ENCODE assay signal across 36 cellular contexts in the genomic region with DNA sequence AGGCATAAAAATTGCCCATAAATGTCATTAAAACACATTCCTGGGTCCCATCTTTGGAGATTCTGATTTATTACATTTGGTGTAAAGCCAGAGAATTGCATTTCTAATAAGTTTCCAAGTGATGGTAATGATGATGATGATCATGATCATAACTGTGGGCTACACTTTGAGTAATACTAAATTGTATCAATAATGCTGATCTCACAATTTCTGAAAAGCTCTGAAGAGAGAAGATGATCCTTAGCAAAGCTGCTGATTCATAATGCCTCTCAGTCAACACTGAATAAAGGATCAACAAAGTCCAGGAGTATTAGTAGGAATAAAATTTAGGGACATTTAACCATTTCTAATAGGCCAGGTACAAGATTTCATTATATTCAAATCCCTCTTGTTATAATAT.
DNase-seq lines count a peak whose midpoint lies in the region; ATAC-seq, FAIRE-seq and TF ChIP-seq lines count a peak whose summit lies in the region.
"Had no signal": no experiment of that assay in that cellular context is flagged by ENCODE, and none has a peak within 500 bp of the region (broad histone marks: within the 10 kb centered on the region; RNA-seq: fewer than 3 reads in every experiment).

No MANE protein-coding gene starts in this region.

- no peak overlapping the region for H3K27ac Mint-ChIP-seq in neural progenitor cell
- H3K27ac Mint-ChIP-seq: B cell; CD14-positive monocyte; CD4-positive, alpha-beta memory T cell; CD4-positive, alpha-beta T cell; CD4-positive, CD25-positive, alpha-beta regulatory T cell; CD8-positive, alpha-beta memory T cell; CD8-positive, alpha-beta T cell had no signal

- no peak overlapping the region for H3K14ac ChIP-seq in IMR-90 (replicated peaks; ENCODE audit: low read depth, low read length)

- H3K79me2 ChIP-seq in HepG2 (ENCODE audit: insufficient read depth, low read length) (no peaks in the 10 kb centered on the region), neural progenitor cell (ENCODE audit: low read depth) (no peaks in the 10 kb centered on the region)

- H3K4me3 Mint-ChIP-seq in neural progenitor cell: no peak overlapping the region
- H3K4me3 Mint-ChIP-seq: B cell; CD14-positive monocyte; CD4-positive, alpha-beta memory T cell; CD4-positive, alpha-beta T cell; CD4-positive, CD25-positive, alpha-beta regulatory T cell; CD8-positive, alpha-beta memory T cell; CD8-positive, alpha-beta T cell had no signal

- H2AFZ ChIP-seq in HepG2 (ENCODE audit: low read length) (no peak overlapping the region), IMR-90 (replicated peaks; ENCODE audit: low read length, poor library complexity) (no peak overlapping the region), neural progenitor cell (replicated peaks) (no peak overlapping the region)

- no peak overlapping the region for H3K4ac ChIP-seq in IMR-90 (ENCODE audit: low read depth, low read length)

- H2AK9ac ChIP-seq in IMR-90 (replicated peaks; ENCODE audit: low read depth, low read length, poor library complexity): no peak overlapping the region

- no peaks in the 10 kb centered on the region for H4K20me1 ChIP-seq in HepG2 (ENCODE audit: insufficient read depth, low read length)
- no peaks in the 10 kb centered on the region for H4K20me1 ChIP-seq in IMR-90 (ENCODE audit: insufficient read depth, low read length)
- no peaks in the 10 kb centered on the region for H4K20me1 ChIP-seq in neural progenitor cell (ENCODE audit: low read depth)
- H4K20me1 ChIP-seq: BLaER1; BLaER1 treated with 17β-estradiol and CSF1 and Interleukin-3, amounts not matched to agents 10 nM and 100 nM had no signal

- H2BK15ac ChIP-seq in IMR-90 (ENCODE audit: low read depth, low read length): no peak overlapping the region

- ATAC-seq in HepG2 (no peak), right lobe of liver (no peak), A549 (no peak), IMR-90 (ENCODE audit: low read depth) (no peak)
- ATAC-seq: CD8-positive, alpha-beta T cell had no signal

- H3K9me3 Mint-ChIP-seq in neural progenitor cell: no peaks in the 10 kb centered on the region

- H3K36me3 ChIP-seq in HepG2 (replicated peaks in 1 of 2; ENCODE audit: control insufficient read depth in 1 of 2, insufficient read depth in 2 of 2, low read length in 2 of 2): no peaks in the 10 kb centered on the region
- no peaks in the 10 kb centered on the region for H3K36me3 ChIP-seq in right lobe of liver
- H3K36me3 ChIP-seq in IMR-90 (ENCODE audit: control insufficient read depth, insufficient read depth, low read length): no peaks in the 10 kb centered on the region
- no peaks in the 10 kb centered on the region for H3K36me3 ChIP-seq in neural progenitor cell
- H3K36me3 ChIP-seq: BE2C; BLaER1; BLaER1 treated with 17β-estradiol and CSF1 and Interleukin-3, amounts not matched to agents 10 nM and 100 nM had no signal

- POLR2A ChIA-PET in HepG2 (lab: Yijun Ruan, JAX) (no interaction called here), A549 (lab: Yijun Ruan, JAX) (no interaction called here), IMR-90 (lab: Charles Lee; ENCODE audit: unreplicated experiment) (no interaction called here)

- no peak overlapping the region for H4K8ac ChIP-seq in IMR-90 (ENCODE audit: low read depth in 2 of 2, low read length in 2 of 2)

- no peaks in the 10 kb centered on the region for H3K9me1 ChIP-seq in IMR-90 (ENCODE audit: insufficient read depth, low read length)

- H3K9ac ChIP-seq in HepG2 (ENCODE audit: insufficient read depth, low read depth, low read length) (no peak overlapping the region), IMR-90 (ENCODE audit: low read depth, low read length) (no peak overlapping the region), neural progenitor cell (no peak overlapping the region)
- H3K9ac ChIP-seq: BLaER1; BLaER1 treated with 17β-estradiol and CSF1 and Interleukin-3, amounts not matched to agents 10 nM and 100 nM had no signal

- TF ChIP-seq RAD21 in HepG2 (CRISPR knock-in tag; IDR thresholded peaks at IDR 0.05) (no peak), A549 (conservative IDR thresholded peaks at IDR 0.05 in 1 of 2, IDR thresholded peaks at IDR 0.05 in 1 of 2) (no peak), IMR-90 (IDR thresholded peaks at IDR 0.05; ENCODE audit: low read length) (no peak)

- in situ Hi-C loops in HepG2 (cut with HindIII; ENCODE audit: extremely low pct_ligation_motif_present, low pct_unique_long_range_greater_than_20kb) (no loop called here), IMR-90 (cut with MboI; ENCODE audit: low sequenced_read_pairs) (no loop called here)

- no peak for TF ChIP-seq CTCF in HepG2 (CRISPR knock-in tag; IDR thresholded peaks at IDR 0.05)
- TF ChIP-seq CTCF in right lobe of liver (IDR thresholded peaks at IDR 0.05): no peak
- TF ChIP-seq CTCF in A549 (IDR thresholded peaks at IDR 0.05): no peak
- no peak for TF ChIP-seq CTCF in IMR-90 (conservative IDR thresholded peaks at IDR 0.05; ENCODE audit: low read depth, low read length)
- no peak for TF ChIP-seq CTCF in neural progenitor cell (IDR thresholded peaks at IDR 0.05)
- no peak for TF ChIP-seq CTCF in foreskin fibroblast (IDR thresholded peaks at IDR 0.05; ENCODE audit: low read depth, low read length)

- H3K27ac ChIP-seq in HepG2 (ENCODE audit: extremely low read length, insufficient read depth, low read length): no peak overlapping the region
- H3K27ac ChIP-seq in right lobe of liver: no peak overlapping the region
- no peak overlapping the region for H3K27ac ChIP-seq in A549
- H3K27ac ChIP-seq in IMR-90 (ENCODE audit: insufficient read depth, low read length): no peak overlapping the region
- no peak overlapping the region for H3K27ac ChIP-seq in neural progenitor cell
- H3K27ac ChIP-seq: 22Rv1; BLaER1; BLaER1 treated with 17β-estradiol and CSF1 and Interleukin-3, amounts not matched to agents 10 nM and 100 nM; C4-2B had no signal

- H3K4me3 ChIP-seq in HepG2 (replicated peaks in 1 of 3; ENCODE audit: insufficient read depth in 1 of 3, low read depth in 2 of 3, low read length in 3 of 3) (no peak overlapping the region), right lobe of liver (no peak overlapping the region), A549 (no peak overlapping the region), IMR-90 (ENCODE audit: insufficient read depth, low read depth, low read length) (no peak overlapping the region), neural progenitor cell (no peak overlapping the region), foreskin fibroblast (ENCODE audit: low read depth in 1 of 2, low read length in 2 of 2) (no peak overlapping the region)
- H3K4me3 ChIP-seq: BLaER1; BLaER1 treated with 17β-estradiol and CSF1 and Interleukin-3, amounts not matched to agents 10 nM and 100 nM had no signal

- no peak overlapping the region for H3K18ac ChIP-seq in IMR-90 (ENCODE audit: low read depth, low read length)

- peaks cover 2% of the 10 kb centered on the region for H3K27me3 Mint-ChIP-seq in neural progenitor cell (ENCODE audit: insufficient read depth, low read depth)
- H3K27me3 Mint-ChIP-seq: B cell; CD4-positive, alpha-beta memory T cell; CD4-positive, alpha-beta T cell; CD4-positive, CD25-positive, alpha-beta regulatory T cell; CD8-positive, alpha-beta memory T cell had no signal

- no peaks in the 10 kb centered on the region for H3F3A ChIP-seq in neural progenitor cell (ENCODE audit: low read depth)

- no peak overlapping the region for H2BK120ac ChIP-seq in IMR-90 (ENCODE audit: low read depth, low read length)

- no peak for TF ChIP-seq EP300 in HepG2 (IDR thresholded peaks at IDR 0.05; ENCODE audit: low read depth in 2 of 2, low read length in 2 of 2)
- TF ChIP-seq EP300 in HepG2 (CRISPR knock-in tag; IDR thresholded peaks at IDR 0.05; ENCODE audit: borderline replicate concordance): no peak
- no peak for TF ChIP-seq EP300 in A549 (IDR thresholded peaks at IDR 0.05)

- H3K4me2 ChIP-seq in HepG2 (ENCODE audit: low read depth, low read length) (no peak overlapping the region), A549 (no peak overlapping the region), IMR-90 (ENCODE audit: low read depth, low read length) (no peak overlapping the region), neural progenitor cell (peak overlapping the region; percentile 16)
- H3K4me2 ChIP-seq: BLaER1; BLaER1 treated with 17β-estradiol and CSF1 and Interleukin-3, amounts not matched to agents 10 nM and 100 nM had no signal

- no peaks in the 10 kb centered on the region for H3K4me1 ChIP-seq in HepG2 (ENCODE audit: insufficient read depth, low read length)
- H3K4me1 ChIP-seq in right lobe of liver: no peaks in the 10 kb centered on the region
- H3K4me1 ChIP-seq in A549: no peaks in the 10 kb centered on the region
- no peaks in the 10 kb centered on the region for H3K4me1 ChIP-seq in IMR-90 (ENCODE audit: control insufficient read depth, insufficient read depth, low read length)
- peaks cover 7% of the 10 kb centered on the region for H3K4me1 ChIP-seq in neural progenitor cell
- H3K4me1 ChIP-seq: BLaER1; BLaER1 treated with 17β-estradiol and CSF1 and Interleukin-3, amounts not matched to agents 10 nM and 100 nM; Caco-2 had no signal

- H3K56ac ChIP-seq in IMR-90 (ENCODE audit: extremely low read depth, insufficient read depth, low read length): no peak overlapping the region

- no peak overlapping the region for H2BK20ac ChIP-seq in IMR-90 (ENCODE audit: low read depth, low read length)

- H2BK5ac ChIP-seq in IMR-90 (ENCODE audit: low read depth, low read length, poor library complexity, severe bottlenecking): no peak overlapping the region

- H3K9me3 ChIP-seq in HepG2 (ENCODE audit: low read length) (no peaks in the 10 kb centered on the region), right lobe of liver (no peaks in the 10 kb centered on the region), A549 (no peaks in the 10 kb centered on the region), IMR-90 (ENCODE audit: control insufficient read depth, insufficient read depth, low read length) (no peaks in the 10 kb centered on the region), neural progenitor cell (ENCODE audit: low read depth) (no peaks in the 10 kb centered on the region)
- H3K9me3 ChIP-seq: BE2C; BLaER1; BLaER1 treated with 17β-estradiol and CSF1 and Interleukin-3, amounts not matched to agents 10 nM and 100 nM; Caco-2 had no signal

- dilution Hi-C loops in IMR-90 (cut with HindIII; ENCODE audit: low sequenced_read_pairs, unreplicated experiment): no loop called here

- H4K5ac ChIP-seq in IMR-90 (ENCODE audit: low read depth, low read length): no peak overlapping the region

- H3K27me3 ChIP-seq in HepG2 (ENCODE audit: control insufficient read depth in 1 of 2, insufficient read depth in 2 of 2, low read length in 2 of 2) (no peaks in the 10 kb centered on the region), right lobe of liver (no peaks in the 10 kb centered on the region), IMR-90 (ENCODE audit: control insufficient read depth, insufficient read depth, low read length) (no peaks in the 10 kb centered on the region), neural progenitor cell (no peaks in the 10 kb centered on the region)
- H3K27me3 ChIP-seq: BE2C; BLaER1; BLaER1 treated with 17β-estradiol and CSF1 and Interleukin-3, amounts not matched to agents 10 nM and 100 nM had no signal

- intact Hi-C loops in HepG2 (cut with micrococcal nuclease; ENCODE audit: unreplicated experiment): no loop called here
- intact Hi-C loops in right lobe of liver (cut with DNase I): no loop called here
- intact Hi-C loops in IMR-90 (cut with micrococcal nuclease): no loop called here

- no peak for TF ChIP-seq POLR2A in HepG2 (IDR thresholded peaks at IDR 0.05; ENCODE audit: insufficient read depth in 1 of 2, low read depth in 2 of 2, low read length in 2 of 2)
- no peak for TF ChIP-seq POLR2A in right lobe of liver (IDR thresholded peaks at IDR 0.05)
- TF ChIP-seq POLR2A in A549 (IDR thresholded peaks at IDR 0.05; ENCODE audit: low read length): no peak
- TF ChIP-seq POLR2A in IMR-90 (IDR thresholded peaks at IDR 0.05; ENCODE audit: low read depth, low read length): no peak

- H2AK5ac ChIP-seq in IMR-90 (ENCODE audit: low read depth, low read length): no peak overlapping the region

- BruUV-seq in HepG2 (replicated peaks; lab: Mats Ljungman, UMichigan): no TSS peak
- BruUV-seq in IMR-90 (replicated peaks; lab: Mats Ljungman, UMichigan): no TSS peak

- no peak overlapping the region for H3K23ac ChIP-seq in IMR-90 (ENCODE audit: low read depth, low read length)

- CTCF ChIA-PET in HepG2 (lab: Yijun Ruan, JAX; ENCODE audit: low intra/inter-chr PET ratio, low total read pairs): no interaction called here
- CTCF ChIA-PET in A549 (lab: Yijun Ruan, JAX): no interaction called here
- CTCF ChIA-PET in IMR-90 (lab: Yijun Ruan, JAX): no interaction called here

- no peak overlapping the region for H4K91ac ChIP-seq in IMR-90 (ENCODE audit: insufficient read depth, low read depth, low read length)

- FAIRE-seq in HepG2 (lab: Jason Lieb, UNC) (no peak), A549 (lab: Jason Lieb, UNC) (no peak)
- FAIRE-seq: A204.1, D721Med had no signal

- H3K4me1 Mint-ChIP-seq in neural progenitor cell: no peaks in the 10 kb centered on the region
- H3K4me1 Mint-ChIP-seq: B cell; CD14-positive monocyte; CD4-positive, alpha-beta memory T cell; CD4-positive, CD25-positive, alpha-beta regulatory T cell; CD8-positive, alpha-beta memory T cell had no signal

- DNase-seq in HepG2 (ENCODE audit: low spot score) (no peak), right lobe of liver (no peak), A549 (ENCODE audit: low read depth in 1 of 2, low spot score in 1 of 2) (no peak), IMR-90 (no peak), neural progenitor cell (ENCODE audit: low spot score) (no peak), foreskin fibroblast (no peak), foreskin melanocyte (no peak), NCI-H1436 (lab: John Stamatoyannopoulos, UW) (no peak)
- DNase-seq: 8988T; ACHN; AML-193; BE2C; C1 segment of cervical spinal cord; Caco-2; Calu3; CD4-positive, alpha-beta memory T cell; CD4-positive, alpha-beta T cell; CD4-positive, CD25-positive, alpha-beta regulatory T cell; CD8-positive, alpha-beta memory T cell; CD8-positive, alpha-beta T cell; COR-L47; DMS 273 treated with DMSO at 0.1 percent for 48 hours; DMS153; DMS53; DMS79; DMS79 treated with DMSO at 0.1 percent for 48 hours; DND-41; EL had no signal

- H3K79me1 ChIP-seq in IMR-90 (ENCODE audit: low read depth in 1 of 2, low read length in 2 of 2): no peaks in the 10 kb centered on the region

- no peaks in the 10 kb centered on the region for H3K36me3 Mint-ChIP-seq in neural progenitor cell
- H3K36me3 Mint-ChIP-seq: CD14-positive monocyte; CD4-positive, alpha-beta memory T cell; CD4-positive, CD25-positive, alpha-beta regulatory T cell; CD8-positive, alpha-beta memory T cell; CD8-positive, alpha-beta T cell had no signal
